24 cellular contexts compared by ENCODE assay signal in the genomic region with DNA sequence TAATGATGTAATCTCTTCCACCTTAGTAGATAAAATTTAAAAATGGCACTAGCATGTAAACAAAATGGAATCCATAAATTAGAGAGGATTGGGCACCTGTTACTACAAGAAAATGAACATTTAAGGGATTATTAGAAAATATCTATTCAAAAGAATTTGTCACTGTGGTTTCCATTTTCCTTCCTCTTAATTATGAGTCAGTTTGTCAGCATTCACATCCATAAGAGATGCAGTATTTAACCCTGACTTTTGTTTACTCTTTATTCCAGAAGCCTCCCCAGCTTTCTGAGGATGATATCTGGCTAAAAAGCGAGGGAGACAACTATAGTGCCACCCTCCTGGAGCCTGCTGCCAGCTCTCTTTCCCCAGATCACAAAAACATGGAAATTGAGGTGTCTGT.
"Had no signal": no experiment of that assay in that cellular context is flagged by ENCODE, and none has a peak within 500 bp of the region (broad histone marks: within the 10 kb centered on the region; RNA-seq: fewer than 3 reads in every experiment).

No MANE protein-coding gene starts in this region.

- FAIRE-seq: bronchial epithelial cell had no signal

- H3K27me3 ChIP-seq: ovary, vagina had no signal

- H3K4me3 ChIP-seq: lower lobe of right lung, ovary, psoas muscle, skin epidermis, vagina had no signal

- H3K36me3 ChIP-seq: ovary had no signal

- H3K9me3 ChIP-seq: lower lobe of right lung, ovary, psoas muscle, vagina had no signal

- DNase-seq: activated CD4-positive, alpha-beta T cell treated with anti-CD3 and anti-CD28 coated beads for 48 hours; activated CD4-positive, CD25-positive, alpha-beta regulatory T cell; activated CD8-positive, alpha-beta T cell treated with anti-CD3 and anti-CD28 coated beads, Interleukin-2, amount 10 ng/mL, durations not matched to agents 7 days and 5 days; activated effector memory CD4-positive, alpha-beta T cell treated with anti-CD3 and anti-CD28 coated beads, Interleukin-2, amount 50 U/mL, for 16 hours; activated naive CD4-positive, alpha-beta T cell treated with anti-CD3 and anti-CD28 coated beads, Interleukin-2, amount 50 U/mL, for 16 hours; activated T-cell treated with anti-CD3 and anti-CD28 coated beads, Interleukin-2, amount 50 U/mL, for 4 hours; effector memory CD8-positive, alpha-beta T cell; hippocampal formation; islet precursor cell; left colon; lower lobe of right lung; midbrain; ovary; psoas muscle; right cardiac atrium; stimulated activated CD4-positive, alpha-beta T cell treated with anti-CD3 and anti-CD28 coated beads, Interleukin-15, amount 100 ng/mL, for 24 hours; stimulated activated CD4-positive, alpha-beta T cell treated with anti-CD3 and anti-CD28 coated beads, Interleukin-2, amount 100 ng/mL, for 48 hours; stimulated activated naive CD8-positive, alpha-beta T cell treated with anti-CD3 and anti-CD28 coated beads, Interleukin-15, amount 100 ng/mL, for 72 hours; T-helper 1 cell; T-helper 9 cell; trophoblast cell had no signal

- H3K27ac ChIP-seq: lower lobe of right lung, ovary, psoas muscle, skin epidermis, vagina had no signal

- ATAC-seq: activated CD8-positive, alpha-beta T cell treated with anti-CD3 and anti-CD28 coated beads, Interleukin-2, amount 10 ng/mL, durations not matched to agents 7 days and 5 days; activated T-cell treated with anti-CD3 and anti-CD28 coated beads, Interleukin-2, amount 50 U/mL, for 4 hours; effector memory CD8-positive, alpha-beta T cell; left colon; lower lobe of right lung; psoas muscle; right cardiac atrium; stimulated activated naive CD8-positive, alpha-beta T cell treated with anti-CD3 and anti-CD28 coated beads, Interleukin-15, amount 100 ng/mL, for 72 hours had no signal
